Comparison of ENCODE assay signal across 12 cellular contexts in the genomic region with DNA sequence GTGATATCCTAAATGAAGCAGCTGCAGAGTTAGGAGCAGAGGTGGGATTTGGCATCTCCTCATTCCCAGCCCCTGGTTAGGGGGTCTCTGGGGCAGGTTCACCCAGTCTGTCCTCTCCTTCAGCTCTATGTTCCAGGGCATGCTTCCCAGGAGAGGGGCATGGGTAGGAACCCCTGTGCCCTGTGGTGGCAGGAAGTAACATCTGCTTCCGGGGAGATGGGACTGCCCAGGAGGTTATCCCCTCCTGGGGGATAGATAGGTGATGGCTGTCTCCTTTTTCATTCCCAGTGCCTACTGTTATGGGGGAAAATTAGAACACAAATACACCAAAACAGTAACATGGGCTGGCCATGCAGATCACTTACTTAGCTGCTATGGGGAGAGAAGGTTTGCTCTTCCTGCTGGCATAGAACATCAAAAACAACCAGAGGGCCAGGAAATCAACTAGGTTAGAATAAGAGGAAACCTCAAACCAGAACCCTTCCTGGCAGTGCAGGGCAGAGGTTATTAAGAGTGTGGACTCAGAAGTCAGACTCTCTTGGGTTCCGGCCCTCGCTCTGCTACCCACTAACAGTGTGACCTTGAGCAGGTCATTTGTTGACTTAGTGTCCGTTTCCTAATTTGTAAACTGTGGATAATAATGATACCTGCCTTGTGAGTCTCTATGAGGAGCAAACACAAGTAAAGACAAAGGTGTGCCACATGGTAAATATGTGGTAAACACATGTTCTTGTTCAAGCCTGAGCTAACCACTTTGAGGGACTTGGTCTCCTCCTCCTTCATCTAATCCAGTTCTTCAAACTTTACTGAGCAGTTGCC.
DNase-seq lines count a peak whose midpoint lies in the region; ATAC-seq and TF ChIP-seq lines count a peak whose summit lies in the region.
"Had no signal": no experiment of that assay in that cellular context is flagged by ENCODE, and none has a peak within 500 bp of the region (broad histone marks: within the 10 kb centered on the region; RNA-seq: fewer than 3 reads in every experiment).

No MANE protein-coding gene starts in this region.

- no peaks in the 10 kb centered on the region for H3K36me3 Mint-ChIP-seq in activated T-helper 17 cell treated with anti-CD3 and anti-CD28 coated beads, Interleukin-2, amount 50 U/mL, for 72 hours (ENCODE audit: low read depth)
- peaks cover 0 to 31% (median 0%) of the 10 kb centered on the region in 5 donors for H3K36me3 Mint-ChIP-seq in naive thymus-derived CD4-positive, alpha-beta T cell

- no peaks in the 10 kb centered on the region for H3K9me3 ChIP-seq in naive thymus-derived CD4-positive, alpha-beta T cell (ENCODE audit: control insufficient read depth in 2 of 3, low read length in 3 of 3)
- H3K9me3 ChIP-seq in ascending aorta (no peaks in the 10 kb centered on the region), MG63 (no peaks in the 10 kb centered on the region)
- H3K9me3 ChIP-seq: HAP-1 had no signal

- H3K4me1 Mint-ChIP-seq in activated T-helper 17 cell treated with anti-CD3 and anti-CD28 coated beads, Interleukin-2, amount 50 U/mL, for 72 hours, result peaks cover 41% of the 10 kb centered on the region
- H3K4me1 Mint-ChIP-seq in naive thymus-derived CD4-positive, alpha-beta T cell, result peaks cover 60 to 87% (median 74%) of the 10 kb centered on the region in 7 donors

- peak overlapping the region; percentile 58 for H3K4me3 Mint-ChIP-seq in activated T-helper 17 cell treated with anti-CD3 and anti-CD28 coated beads, Interleukin-2, amount 50 U/mL, for 72 hours
- peak overlapping the region; percentile 60 to 88 (median 80) for H3K4me3 Mint-ChIP-seq in naive thymus-derived CD4-positive, alpha-beta T cell

- peak overlapping the region; percentile 39 for H3K27ac ChIP-seq in naive thymus-derived CD4-positive, alpha-beta T cell (ENCODE audit: low read depth, low read length)
- no peak overlapping the region for H3K27ac ChIP-seq in ascending aorta

- TF ChIP-seq CTCF in ascending aorta (IDR thresholded peaks at IDR 0.05), result no peak

- DNase-seq in naive thymus-derived CD4-positive, alpha-beta T cell, result peak in 6 of 9 donors; percentile 33 to 65 (median 57)
- DNase-seq in ascending aorta (ENCODE audit: low spot score in 2 of 2) (no peak), MG63 (no peak), posterior cingulate gyrus (no peak)
- DNase-seq: DMS153, NCI-H1092, T-helper 9 cell had no signal

- peak overlapping the region; percentile 81 for H3K27ac Mint-ChIP-seq in activated T-helper 17 cell treated with anti-CD3 and anti-CD28 coated beads, Interleukin-2, amount 50 U/mL, for 72 hours
- H3K27ac Mint-ChIP-seq in naive thymus-derived CD4-positive, alpha-beta T cell, result peak overlapping the region; percentile 37 to 89 (median 77)

- H3K4me1 ChIP-seq in naive thymus-derived CD4-positive, alpha-beta T cell (ENCODE audit: control insufficient read depth in 2 of 2, insufficient read depth in 2 of 2, low read length in 2 of 2), result peaks cover 48 to 61% of the 10 kb centered on the region in 2 donors
- no peaks in the 10 kb centered on the region for H3K4me1 ChIP-seq in ascending aorta
- H3K4me1 ChIP-seq: HAP-1 had no signal

- no peaks in the 10 kb centered on the region for H3K9me3 Mint-ChIP-seq in activated T-helper 17 cell treated with anti-CD3 and anti-CD28 coated beads, Interleukin-2, amount 50 U/mL, for 72 hours
- peaks cover 0 to 8% (median 0%) of the 10 kb centered on the region in 11 donors for H3K9me3 Mint-ChIP-seq in naive thymus-derived CD4-positive, alpha-beta T cell

- intact Hi-C loops in naive thymus-derived CD4-positive, alpha-beta T cell (cut with micrococcal nuclease), result loop anchor here (1.0 to 10.0 kb wide), 16 partner anchors 13 to 753 kb away; partner anchors contain the start of genes FGGY (in 2 of the 2) and JUN (in 1 of the 2)
- intact Hi-C loops in ascending aorta (cut with DNase I) (no loop called here), posterior cingulate gyrus (cut with DNase I) (no loop called here)

- H3K27me3 ChIP-seq in naive thymus-derived CD4-positive, alpha-beta T cell (ENCODE audit: control insufficient read depth in 2 of 2, insufficient read depth in 2 of 2, low read length in 2 of 2), result no peaks in the 10 kb centered on the region
- no peaks in the 10 kb centered on the region for H3K27me3 ChIP-seq in ascending aorta
- no peaks in the 10 kb centered on the region; the same call in 1 of the 2 replicates for H3K27me3 ChIP-seq in MG63

- no peaks in the 10 kb centered on the region for H3K36me3 ChIP-seq in naive thymus-derived CD4-positive, alpha-beta T cell (ENCODE audit: control insufficient read depth in 2 of 3, insufficient read depth in 3 of 3, low read length in 3 of 3)
- H3K36me3 ChIP-seq in ascending aorta (no peaks in the 10 kb centered on the region), MG63 (no peaks in the 10 kb centered on the region)
- H3K36me3 ChIP-seq: HAP-1 had no signal

- CTCF ChIA-PET in naive thymus-derived CD4-positive, alpha-beta T cell (lab: Charles Lee), result interaction anchor here (0.6 kb wide), 1 partner anchor 27 kb away, joined by 3 read pairs; no protein-coding TSS in a partner anchor

- POLR2A ChIA-PET in naive thymus-derived CD4-positive, alpha-beta T cell (lab: Charles Lee), result interaction anchor here (0.8 to 1.9 kb wide), 6 partner anchors 26 to 157 kb away, joined by 3 to 11 read pairs (median 5); partner anchors contain the start of gene JUN

- peak overlapping the region; percentile 40 for H3K4me3 ChIP-seq in naive thymus-derived CD4-positive, alpha-beta T cell (ENCODE audit: low read length)
- no peak overlapping the region for H3K4me3 ChIP-seq in ascending aorta
- H3K4me3 ChIP-seq in MG63, result no peak overlapping the region
- H3K4me3 ChIP-seq: HAP-1 had no signal

- no peaks in the 10 kb centered on the region for H3K27me3 Mint-ChIP-seq in activated T-helper 17 cell treated with anti-CD3 and anti-CD28 coated beads, Interleukin-2, amount 50 U/mL, for 72 hours
- no peaks in the 10 kb centered on the region for H3K27me3 Mint-ChIP-seq in naive thymus-derived CD4-positive, alpha-beta T cell

- ATAC-seq in GM18867 (IDR thresholded peaks at IDR 0.05; ENCODE audit: unreplicated experiment), result peak; percentile 56
- peak; percentile 66 for ATAC-seq in HG03066 (IDR thresholded peaks at IDR 0.05; ENCODE audit: low read depth, unreplicated experiment)
- ATAC-seq in activated T-helper 17 cell treated with anti-CD3 and anti-CD28 coated beads, Interleukin-2, amount 50 U/mL, for 72 hours (replicated peaks), result peak; percentile 64
- peak; percentile 83 for ATAC-seq in naive thymus-derived CD4-positive, alpha-beta T cell
- no peak for ATAC-seq in GM18502 (IDR thresholded peaks at IDR 0.05; ENCODE audit: poor library complexity, unreplicated experiment)

Comparison
In these comparisons a context has a peak if more than half of its experiments do, and no peak if none do; other contexts are left out.
1. DNase-seq: peak in naive thymus-derived CD4-positive, alpha-beta T cell (6 of 9); none in ascending aorta (0 of 2), MG63 (single experiment) and posterior cingulate gyrus (0 of 10).
2. intact Hi-C loops: an anchor here in naive thymus-derived CD4-positive, alpha-beta T cell (1.0 to 10.0 kb wide); none called in ascending aorta and posterior cingulate gyrus.